ENCODE assay signal across 24 cellular contexts in genomic region chr12:18443768-18444437, GRCh38.
DNase-seq lines count a peak whose midpoint lies in the region; ATAC-seq, FAIRE-seq and TF ChIP-seq lines count a peak whose summit lies in the region.
"Had no signal": no experiment of that assay in that cellular context is flagged by ENCODE, and none has a peak within 500 bp of the region (broad histone marks: within the 10 kb centered on the region; RNA-seq: fewer than 3 reads in every experiment).

No MANE protein-coding gene starts in this region.

- POLR2A ChIA-PET in endothelial cell of umbilical vein (lab: Charles Lee), result no interaction called here

- no peak overlapping the region for H3K9ac ChIP-seq in endothelial cell of umbilical vein (replicated peaks; ENCODE audit: extremely low read depth, insufficient read depth, low read length)
- H3K9ac ChIP-seq: BLaER1 had no signal

- intact Hi-C loops in endothelial cell of umbilical vein (cut with micrococcal nuclease) (no loop called here), upper lobe of right lung (cut with DNase I) (no loop called here), left ventricle myocardium inferior (cut with micrococcal nuclease) (no loop called here)

- H3K79me2 ChIP-seq in endothelial cell of umbilical vein (ENCODE audit: control insufficient read depth, insufficient read depth, low read length), result no peaks in the 10 kb centered on the region

- ATAC-seq in upper lobe of right lung (peak; percentile 62), GM19035 (IDR thresholded peaks at IDR 0.05; ENCODE audit: unreplicated experiment) (no peak)
- ATAC-seq: A549, gastroesophageal sphincter had no signal

- DNase-seq in NCI-H510A treated with DMSO at 0.1 percent for 48 hours (lab: John Stamatoyannopoulos, UW) (peak; percentile 47), NCI-H510A (lab: John Stamatoyannopoulos, UW) (no peak), NCI-H446 (lab: John Stamatoyannopoulos, UW) (peak; percentile 6 to 21), endothelial cell of umbilical vein (ENCODE audit: low read depth, low spot score) (peak; percentile 4), upper lobe of right lung (no peak), left ventricle myocardium inferior (no peak), HK-2 (ENCODE audit: unreplicated experiment) (no peak)
- DNase-seq: activated CD4-positive, alpha-beta T cell treated with anti-CD3 and anti-CD28 coated beads, Interleukin-2, amount 10 ng/mL, durations not matched to agents 7 days and 5 days; activated CD8-positive, alpha-beta memory T cell treated with anti-CD3 and anti-CD28 coated beads, Interleukin-2, amount 50 U/mL, for 48 hours; activated gamma-delta T cell; central memory CD4-positive, alpha-beta T cell; dorsolateral prefrontal cortex; GDM1; mammary epithelial cell; NCI-H82; occipital lobe; SIG-M5 had no signal

- H2AFZ ChIP-seq in endothelial cell of umbilical vein (ENCODE audit: low read depth, low read length), result no peak overlapping the region

- no peak overlapping the region for H3K4me2 ChIP-seq in endothelial cell of umbilical vein (ENCODE audit: insufficient read depth, low read length)
- H3K4me2 ChIP-seq: A549, BLaER1 had no signal

- H3K27ac ChIP-seq in endothelial cell of umbilical vein (ENCODE audit: insufficient read depth, low read depth, low read length) (no peak overlapping the region), upper lobe of right lung (no peak overlapping the region), left ventricle myocardium inferior (replicated peaks) (no peak overlapping the region)
- H3K27ac ChIP-seq: A549, BLaER1, dorsolateral prefrontal cortex, gastroesophageal sphincter, right atrium auricular region, VCaP had no signal

- no peaks in the 10 kb centered on the region for H3K27me3 ChIP-seq in endothelial cell of umbilical vein (ENCODE audit: control insufficient read depth in 2 of 2, insufficient read depth in 2 of 2, low read length in 2 of 2)
- H3K27me3 ChIP-seq in upper lobe of right lung, result no peaks in the 10 kb centered on the region
- H3K27me3 ChIP-seq in left ventricle myocardium inferior (ENCODE audit: low read depth), result no peaks in the 10 kb centered on the region
- H3K27me3 ChIP-seq: BLaER1, dorsolateral prefrontal cortex, gastroesophageal sphincter, right atrium auricular region had no signal

- H3K4me3 ChIP-seq in endothelial cell of umbilical vein (replicated peaks in 1 of 3; ENCODE audit: insufficient read depth in 1 of 3, low read depth in 1 of 3, low read length in 3 of 3), result no peak overlapping the region
- no peak overlapping the region for H3K4me3 ChIP-seq in upper lobe of right lung
- H3K4me3 ChIP-seq in left ventricle myocardium inferior, result no peak overlapping the region
- H3K4me3 ChIP-seq: A549, BLaER1, dorsolateral prefrontal cortex, gastroesophageal sphincter, right atrium auricular region had no signal

- no peaks in the 10 kb centered on the region for H3K9me1 ChIP-seq in endothelial cell of umbilical vein (replicated peaks; ENCODE audit: control insufficient read depth, extremely low read depth, insufficient read depth, low read length)

- H3K9me3 ChIP-seq in endothelial cell of umbilical vein (replicated peaks; ENCODE audit: control insufficient read depth, insufficient read depth, low read length) (no peaks in the 10 kb centered on the region), upper lobe of right lung (no peaks in the 10 kb centered on the region), left ventricle myocardium inferior (replicated peaks) (no peaks in the 10 kb centered on the region)
- H3K9me3 ChIP-seq: A549, BLaER1, gastroesophageal sphincter, right atrium auricular region had no signal

- dilution Hi-C loops in endothelial cell of umbilical vein (cut with MboI; ENCODE audit: extremely low pct_ligation_motif_present, low sequenced_read_pairs), result no loop called here

- FAIRE-seq in endothelial cell of umbilical vein (lab: Jason Lieb, UNC), result no peak
- FAIRE-seq: A549, keratinocyte had no signal

- H3K36me3 ChIP-seq in endothelial cell of umbilical vein (ENCODE audit: control insufficient read depth in 2 of 2, extremely low read depth in 1 of 2, insufficient read depth in 2 of 2, low read length in 2 of 2) (no peaks in the 10 kb centered on the region), upper lobe of right lung (no peaks in the 10 kb centered on the region), left ventricle myocardium inferior (no peaks in the 10 kb centered on the region)
- H3K36me3 ChIP-seq: BLaER1, gastroesophageal sphincter, right atrium auricular region had no signal

- TF ChIP-seq CTCF in endothelial cell of umbilical vein (IDR thresholded peaks at IDR 0.05; ENCODE audit: extremely low read depth in 1 of 2, insufficient read depth in 1 of 2, low read depth in 1 of 2, low read length in 2 of 2), result no peak
- TF ChIP-seq CTCF in upper lobe of right lung (IDR thresholded peaks at IDR 0.05), result no peak
- TF ChIP-seq CTCF in left ventricle myocardium inferior (IDR thresholded peaks at IDR 0.05; ENCODE audit: borderline replicate concordance), result no peak

- H3K4me1 ChIP-seq in endothelial cell of umbilical vein (ENCODE audit: control insufficient read depth, extremely low read depth, insufficient read depth, low read length) (no peaks in the 10 kb centered on the region), upper lobe of right lung (no peaks in the 10 kb centered on the region), left ventricle myocardium inferior (no peaks in the 10 kb centered on the region)
- H3K4me1 ChIP-seq: A549, BLaER1, gastroesophageal sphincter, right atrium auricular region had no signal

- CTCF ChIA-PET in endothelial cell of umbilical vein (lab: Charles Lee), result no interaction called here

- TF ChIP-seq POLR2A in endothelial cell of umbilical vein (IDR thresholded peaks at IDR 0.05; ENCODE audit: low read depth, low read length), result no peak

- no peaks in the 10 kb centered on the region for H4K20me1 ChIP-seq in endothelial cell of umbilical vein (replicated peaks; ENCODE audit: control insufficient read depth, extremely low read depth, insufficient read depth, low read length)
- H4K20me1 ChIP-seq: BLaER1 had no signal

- no TSS peak for BruUV-seq in endothelial cell of umbilical vein (replicated peaks; lab: Mats Ljungman, UMichigan)

TF ChIP-seq in endothelial cell of umbilical vein, 7 proteins besides CTCF, POLR2A, EP300 and RAD21:
- no peak for TF ChIP-seq JUN (IDR thresholded peaks at IDR 0.05; ENCODE audit: borderline replicate concordance, insufficient read depth, insufficient read length, low read depth)
- no peak for TF ChIP-seq EZH2 (IDR thresholded peaks at IDR 0.05; ENCODE audit: borderline replicate concordance, low read depth, low read length, severe bottlenecking)
- no peak for TF ChIP-seq POLR2AphosphoS5 (IDR thresholded peaks at IDR 0.05; ENCODE audit: insufficient read depth, low read depth, low read length)
- no peak for TF ChIP-seq MYC (IDR thresholded peaks at IDR 0.05; ENCODE audit: low read depth, low read length)
- no peak for TF ChIP-seq MAX (IDR thresholded peaks at IDR 0.05; ENCODE audit: insufficient read depth, insufficient read length)
- TF ChIP-seq FOS (IDR thresholded peaks at IDR 0.05; ENCODE audit: borderline replicate concordance, insufficient read depth, low read length), result no peak
- TF ChIP-seq GATA2 (IDR thresholded peaks at IDR 0.05; ENCODE audit: insufficient read depth, insufficient read length, low read depth, low read length), result no peak
TF ChIP-seq in endothelial cell of umbilical vein: peak in this region for 0.

Comparison
In these comparisons a context has a peak if more than half of its experiments do, and no peak if none do; other contexts are left out.
1. DNase-seq: peak in NCI-H510A treated with DMSO at 0.1 percent for 48 hours (single experiment), NCI-H446 (2 of 2) and endothelial cell of umbilical vein (single experiment); none in NCI-H510A (single experiment), upper lobe of right lung (single experiment), left ventricle myocardium inferior (single experiment) and HK-2 (single experiment).